In the genomic region with DNA sequence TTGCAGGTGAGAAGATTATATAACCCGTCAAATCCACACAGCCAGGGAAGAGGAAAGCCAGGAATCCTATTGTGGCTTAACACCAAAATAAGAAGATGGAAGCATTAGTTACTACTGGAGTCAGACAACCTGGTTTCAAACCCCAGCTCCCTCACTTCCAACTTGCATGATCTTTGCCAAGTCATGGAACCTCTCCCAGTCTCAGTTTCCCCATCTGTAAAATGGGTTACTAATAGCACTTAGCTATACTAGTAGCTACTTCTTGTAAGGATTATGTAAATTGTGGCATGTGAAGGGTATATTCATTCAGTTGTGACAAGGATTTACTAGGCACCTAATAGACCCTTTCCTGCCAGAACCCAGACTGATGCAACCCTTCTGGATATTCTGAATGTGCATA, we compare ENCODE assay signal across 21 cellular contexts. TPM values are rescaled to one million over a fixed set of nuclear protein-coding genes. Genes with fewer than 3 reads are reported as not detected.
A peak's percentile ranks its signal among the peaks of the same experiment; 100 is the strongest.
DNase-seq lines count a peak whose midpoint lies in the region; FAIRE-seq and TF ChIP-seq lines count a peak whose summit lies in the region.
"Had no signal": no experiment of that assay in that cellular context is flagged by ENCODE, and none has a peak within 500 bp of the region (broad histone marks: within the 10 kb centered on the region; RNA-seq: fewer than 3 reads in every experiment).

No MANE protein-coding gene starts in this region.

- no peak overlapping the region for H3K14ac ChIP-seq in neuronal stem cell (ENCODE audit: low read length)

- TF ChIP-seq CTCF in breast epithelium (IDR thresholded peaks at IDR 0.05) (no peak), mammary epithelial cell (conservative IDR thresholded peaks at IDR 0.05 in 1 of 2, IDR thresholded peaks at IDR 0.05 in 1 of 2; ENCODE audit: extremely low read depth in 1 of 2, insufficient read depth in 1 of 2, low read depth in 1 of 2, low read length in 2 of 2) (no peak), esophagus muscularis mucosa (IDR thresholded peaks at IDR 0.05) (no peak), tibial artery (IDR thresholded peaks at IDR 0.05) (no peak)

- no peak overlapping the region for H3K18ac ChIP-seq in neuronal stem cell (ENCODE audit: low read length)

- dilution Hi-C loops in mammary epithelial cell (cut with HindIII; ENCODE audit: low sequenced_read_pairs) = no loop called here

- H3K79me2 ChIP-seq in mammary epithelial cell (ENCODE audit: insufficient read depth, low read length) = no peaks in the 10 kb centered on the region

- H3K27me3 ChIP-seq in breast epithelium = peaks cover 0 to 6% of the 10 kb centered on the region in 2 donors
- H3K27me3 ChIP-seq in mammary epithelial cell (ENCODE audit: insufficient read depth, low read length) = no peaks in the 10 kb centered on the region
- H3K27me3 ChIP-seq in esophagus muscularis mucosa = no peaks in the 10 kb centered on the region
- peaks cover 0 to 2% (median 0%) of the 10 kb centered on the region in 3 experiments for H3K27me3 ChIP-seq in neuronal stem cell (ENCODE audit: control insufficient read depth in 3 of 3, insufficient read depth in 3 of 3, low read depth in 1 of 3, low read length in 3 of 3)
- no peaks in the 10 kb centered on the region for H3K27me3 ChIP-seq in tibial artery

- H3K36me3 Mint-ChIP-seq in activated T-helper 2 cell treated with anti-CD3 and anti-CD28 coated beads, Interferon-gamma antibody, Interleukin-2, Interleukin-4, amounts not matched to agents 10 μg/mL and 5 μg/mL and 100 μg/mL, durations not matched to agents 14 hours and 24 hours and 36 hours (ENCODE audit: low read depth) = no peaks in the 10 kb centered on the region
- H3K36me3 Mint-ChIP-seq: CD4-positive, alpha-beta memory T cell had no signal

- no peak overlapping the region for H3K4ac ChIP-seq in neuronal stem cell (ENCODE audit: low read length)

- no peak for TF ChIP-seq POLR2A in breast epithelium (IDR thresholded peaks at IDR 0.05)
- no peak for TF ChIP-seq POLR2A in esophagus muscularis mucosa (IDR thresholded peaks at IDR 0.05; ENCODE audit: low read depth)

- H2BK5ac ChIP-seq in neuronal stem cell (ENCODE audit: low read length) = no peak overlapping the region

- peaks cover 14% of the 10 kb centered on the region for H3K27me3 Mint-ChIP-seq in activated T-helper 2 cell treated with anti-CD3 and anti-CD28 coated beads, Interferon-gamma antibody, Interleukin-2, Interleukin-4, amounts not matched to agents 10 μg/mL and 5 μg/mL and 100 μg/mL, durations not matched to agents 14 hours and 24 hours and 36 hours (ENCODE audit: low read depth)

- H3K9me3 ChIP-seq in breast epithelium (no peaks in the 10 kb centered on the region), mammary epithelial cell (replicated peaks; ENCODE audit: insufficient read depth, low read length) (no peaks in the 10 kb centered on the region), esophagus muscularis mucosa (no peaks in the 10 kb centered on the region), neuronal stem cell (replicated peaks in 1 of 2; ENCODE audit: control insufficient read depth in 2 of 2, insufficient read depth in 1 of 2, low read depth in 1 of 2, low read length in 2 of 2) (no peaks in the 10 kb centered on the region), tibial artery (no peaks in the 10 kb centered on the region)
- H3K9me3 ChIP-seq: suprapubic skin had no signal

- H2BK12ac ChIP-seq in neuronal stem cell (ENCODE audit: low read length) = no peak overlapping the region

- H3K36me3 ChIP-seq in breast epithelium (no peaks in the 10 kb centered on the region), mammary epithelial cell (ENCODE audit: insufficient read depth, low read length) (no peaks in the 10 kb centered on the region), esophagus muscularis mucosa (no peaks in the 10 kb centered on the region), neuronal stem cell (replicated peaks in 1 of 2; ENCODE audit: control insufficient read depth in 2 of 2, insufficient read depth in 2 of 2, low read length in 2 of 2) (no peaks in the 10 kb centered on the region), tibial artery (no peaks in the 10 kb centered on the region)
- H3K36me3 ChIP-seq: suprapubic skin had no signal

- no peak overlapping the region for H2BK120ac ChIP-seq in neuronal stem cell (ENCODE audit: low read depth, low read length)

- H3K27ac ChIP-seq in breast epithelium = peak overlapping the region; percentile 61 to 80
- no peak overlapping the region for H3K27ac ChIP-seq in mammary epithelial cell (ENCODE audit: insufficient read depth, low read depth, low read length)
- peak overlapping the region; percentile 85 to 95 (median 92) for H3K27ac ChIP-seq in esophagus muscularis mucosa (replicated peaks in 1 of 4)
- H3K27ac ChIP-seq in neuronal stem cell (replicated peaks; ENCODE audit: low read length) = peak overlapping the region; percentile 62
- peak overlapping the region; percentile 92 to 94 for H3K27ac ChIP-seq in tibial artery
- H3K27ac ChIP-seq: 22Rv1, suprapubic skin had no signal

- H4K20me1 ChIP-seq in mammary epithelial cell (ENCODE audit: insufficient read depth, low read length) = no peaks in the 10 kb centered on the region

- in situ Hi-C loops in mammary epithelial cell (cut with MboI; ENCODE audit: low sequenced_read_pairs in 2 of 2) = no loop called here

- 100% methylated on average over 1 of the region's 1 CpG for WGBS in mammary epithelial cell (ENCODE audit: low coverage, missing lambda C conversion rate)
- 71% methylated on average over 1 of the region's 1 CpG for WGBS in esophagus muscularis mucosa
- WGBS in neuronal stem cell (ENCODE audit: extremely low coverage in 2 of 2, insufficient read length in 2 of 2, insufficient replicate concordance in 1 of 2), 2 donors = no CpG with 5 or more reads among the region's 1 CpG

- intact Hi-C loops in breast epithelium (cut with DNase I; ENCODE audit: low total_unique reads) (no loop called here), mammary epithelial cell (cut with micrococcal nuclease) (no loop called here), esophagus muscularis mucosa (cut with DNase I) (loop anchor here (5.0 kb wide), 1 partner anchor 51 kb away; the partner anchor contains the start of gene JPH2), tibial artery (cut with DNase I; ENCODE audit: low total_unique reads) (loop anchor here (5.0 kb wide), 1 partner anchor 46 kb away; no protein-coding TSS in a partner anchor)
- intact Hi-C loops in activated T-helper 2 cell treated with anti-CD3 and anti-CD28 coated beads, Interferon-gamma antibody, Interleukin-2, Interleukin-4, amounts not matched to agents 10 μg/mL and 5 μg/mL and 100 μg/mL, durations not matched to agents 14 hours and 24 hours and 36 hours (cut with micrococcal nuclease) = loop anchor here (5.0 kb wide), 1 partner anchor 56 kb away; no protein-coding TSS in a partner anchor

- no peak overlapping the region for H4K8ac ChIP-seq in neuronal stem cell (ENCODE audit: low read depth, low read length)

- TF ChIP-seq EP300 in esophagus muscularis mucosa (IDR thresholded peaks at IDR 0.05) = no peak

- H4K91ac ChIP-seq in neuronal stem cell (ENCODE audit: low read depth, low read length, poor library complexity) = no peak overlapping the region

- H3K4me1 ChIP-seq in breast epithelium (no peaks in the 10 kb centered on the region), mammary epithelial cell (ENCODE audit: insufficient read depth, low read length) (peaks cover 4% of the 10 kb centered on the region), esophagus muscularis mucosa (peaks cover 52 to 78% (median 73%) of the 10 kb centered on the region in 4 donors), neuronal stem cell (ENCODE audit: control insufficient read depth in 2 of 2, insufficient read depth in 1 of 2, low read depth in 1 of 2, low read length in 2 of 2) (peaks cover 3 to 12% of the 10 kb centered on the region in 2 donors), tibial artery (peaks cover 0 to 77% (median 40%) of the 10 kb centered on the region in 4 donors)

- H3K23ac ChIP-seq in neuronal stem cell (ENCODE audit: low read depth, low read length, poor library complexity) = no peak overlapping the region

- no peak overlapping the region for H3K27ac Mint-ChIP-seq in activated T-helper 2 cell treated with anti-CD3 and anti-CD28 coated beads, Interferon-gamma antibody, Interleukin-2, Interleukin-4, amounts not matched to agents 10 μg/mL and 5 μg/mL and 100 μg/mL, durations not matched to agents 14 hours and 24 hours and 36 hours
- H3K27ac Mint-ChIP-seq: activated naive CD8-positive, alpha-beta T cell treated with anti-CD3 and anti-CD28 coated beads, Interleukin-2, amount 50 U/mL, for 24 hours; CD4-positive, alpha-beta memory T cell; dendritic cell treated with granulocyte-macrophage colony-stimulating factor and Interleukin-4, amounts not matched to agents 40 ng/mL and 50 ng/mL, for 4 days had no signal

- H3K4me3 ChIP-seq in breast epithelium (no peak overlapping the region), mammary epithelial cell (replicated peaks in 1 of 3; ENCODE audit: insufficient read depth in 1 of 3, low read depth in 2 of 3, low read length in 3 of 3) (no peak overlapping the region), esophagus muscularis mucosa (no peak overlapping the region), neuronal stem cell (ENCODE audit: low read length in 2 of 2) (no peak overlapping the region), tibial artery (no peak overlapping the region)
- H3K4me3 ChIP-seq: suprapubic skin had no signal

- no peaks in the 10 kb centered on the region for H3K4me1 Mint-ChIP-seq in activated T-helper 2 cell treated with anti-CD3 and anti-CD28 coated beads, Interferon-gamma antibody, Interleukin-2, Interleukin-4, amounts not matched to agents 10 μg/mL and 5 μg/mL and 100 μg/mL, durations not matched to agents 14 hours and 24 hours and 36 hours (ENCODE audit: low read depth)
- H3K4me1 Mint-ChIP-seq: activated naive CD8-positive, alpha-beta T cell treated with anti-CD3 and anti-CD28 coated beads, Interleukin-2, amount 50 U/mL, for 24 hours; CD4-positive, alpha-beta memory T cell had no signal

- no peak overlapping the region for H3K4me3 Mint-ChIP-seq in activated T-helper 2 cell treated with anti-CD3 and anti-CD28 coated beads, Interferon-gamma antibody, Interleukin-2, Interleukin-4, amounts not matched to agents 10 μg/mL and 5 μg/mL and 100 μg/mL, durations not matched to agents 14 hours and 24 hours and 36 hours (ENCODE audit: low read depth)
- H3K4me3 Mint-ChIP-seq: activated naive CD8-positive, alpha-beta T cell treated with anti-CD3 and anti-CD28 coated beads, Interleukin-2, amount 50 U/mL, for 24 hours; CD4-positive, alpha-beta memory T cell; dendritic cell treated with granulocyte-macrophage colony-stimulating factor and Interleukin-4, amounts not matched to agents 40 ng/mL and 50 ng/mL, for 4 days had no signal

- H3K9ac ChIP-seq in mammary epithelial cell (ENCODE audit: insufficient read depth, low read length) (no peak overlapping the region), neuronal stem cell (ENCODE audit: low read depth, low read length, poor library complexity) (no peak overlapping the region)

- no TSS peak for BruUV-seq in mammary epithelial cell (replicated peaks; lab: Mats Ljungman, UMichigan)

- CTCF ChIA-PET in mammary epithelial cell (lab: Charles Lee; ENCODE audit: low non-redundant PET) = interaction anchor here (0.8 to 1.0 kb wide), 2 partner anchors 20 to 53 kb away, joined by 3 read pairs; no protein-coding TSS in a partner anchor

- no peak overlapping the region for H2BK15ac ChIP-seq in neuronal stem cell (ENCODE audit: low read length)

- H2AFZ ChIP-seq in mammary epithelial cell (ENCODE audit: low read depth, low read length) (no peak overlapping the region), neuronal stem cell (ENCODE audit: low read length) (no peak overlapping the region)

- FAIRE-seq in HTR-8/SVneo (lab: Jason Lieb, UNC) = no peak
- FAIRE-seq: endometrium had no signal

- no peaks in the 10 kb centered on the region for H3K9me3 Mint-ChIP-seq in activated T-helper 2 cell treated with anti-CD3 and anti-CD28 coated beads, Interferon-gamma antibody, Interleukin-2, Interleukin-4, amounts not matched to agents 10 μg/mL and 5 μg/mL and 100 μg/mL, durations not matched to agents 14 hours and 24 hours and 36 hours
- H3K9me3 Mint-ChIP-seq: activated naive CD8-positive, alpha-beta T cell treated with anti-CD3 and anti-CD28 coated beads, Interleukin-2, amount 50 U/mL, for 24 hours; dendritic cell treated with granulocyte-macrophage colony-stimulating factor and Interleukin-4, amounts not matched to agents 40 ng/mL and 50 ng/mL, for 4 days had no signal

- DNase-seq in breast epithelium (ENCODE audit: low spot score in 2 of 2) = no peak
- DNase-seq in mammary epithelial cell = no peak
- no peak for DNase-seq in esophagus muscularis mucosa (ENCODE audit: extremely low spot score)
- DNase-seq in neuronal stem cell (ENCODE audit: low spot score) = no peak
- no peak for DNase-seq in tibial artery
- DNase-seq in HTR-8/SVneo (ENCODE audit: insufficient read length, low spot score) = no peak
- no peak for DNase-seq in activated T-helper 2 cell treated with anti-CD3 and anti-CD28 coated beads, Interferon-gamma antibody, Interleukin-2, Interleukin-4, amounts not matched to agents 10 μg/mL and 5 μg/mL and 100 μg/mL, durations not matched to agents 14 hours and 24 hours and 36 hours (ENCODE audit: low spot score)
- no peak for DNase-seq in NCI-H774 (lab: John Stamatoyannopoulos, UW)
- DNase-seq: activated CD4-positive, alpha-beta T cell treated with anti-CD3 and anti-CD28 coated beads, Interleukin-2, amount 50 U/mL, for 4 hours; activated CD8-positive, alpha-beta memory T cell treated with anti-CD3 and anti-CD28 coated beads, Interleukin-2, amount 50 U/mL, for 48 hours; activated effector memory CD4-positive, alpha-beta T cell treated with Interleukin-2 at 50 U/mL for 16 hours; activated naive CD8-positive, alpha-beta T cell treated with anti-CD3 and anti-CD28 coated beads, Interleukin-2, amount 50 U/mL, for 24 hours; CD4-positive, alpha-beta memory T cell; DMS153; NCI-H2107; NCI-H510A treated with DMSO at 0.1 percent for 48 hours; T-helper 9 cell had no signal

- H2AK5ac ChIP-seq in neuronal stem cell (ENCODE audit: low read depth, low read length) = no peak overlapping the region

- no peaks in the 10 kb centered on the region for H3K79me1 ChIP-seq in neuronal stem cell (ENCODE audit: low read depth, low read length)

- no peak overlapping the region for H3K4me2 ChIP-seq in mammary epithelial cell (ENCODE audit: insufficient read depth, low read depth, low read length)
- H3K4me2 ChIP-seq in neuronal stem cell (ENCODE audit: insufficient read depth, low read length, poor library complexity, severe bottlenecking) = no peak overlapping the region

RNA-seq across cellular contexts. Expression of gene JPH2, which starts 50.4 kb away (rescaled TPM):
- total RNA-seq in breast epithelium = 10 to 100 TPM in 2 of 3 donors, 1 to 10 TPM in 1; 9.3 to 16.4 (median 16.2) TPM
- 10 to 100 TPM in 1 of 2 donors, 1 to 10 TPM in 1; 5.5 to 14.2 TPM for total RNA-seq in mammary epithelial cell
- polyA plus RNA-seq in mammary epithelial cell = 6.8 TPM
- 19.3 TPM for polyA minus RNA-seq in mammary epithelial cell
- 100 to 1,000 TPM; 187 to 441 (median 295) TPM for total RNA-seq in esophagus muscularis mucosa
- 0.28 TPM for polyA plus RNA-seq in neuronal stem cell (2013, experiment 1 of 2)
- 0.21 TPM for polyA plus RNA-seq in neuronal stem cell (2013, experiment 2 of 2)
- 0.11 TPM in 1 of 2 replicates, not detected in the other for total RNA-seq in activated T-helper 2 cell treated with anti-CD3 and anti-CD28 coated beads, Interferon-gamma antibody, Interleukin-2, Interleukin-4, amounts not matched to agents 10 μg/mL and 5 μg/mL and 100 μg/mL, durations not matched to agents 14 hours and 24 hours and 36 hours
- total RNA-seq: CD4-positive, alpha-beta memory T cell had no signal
- polyA plus RNA-seq: CD4-positive, alpha-beta memory T cell had no signal

Comparison
In these comparisons a context has a peak if more than half of its experiments do, and no peak if none do; other contexts are left out.
1. RNA of gene JPH2, which starts 50.4 kb away (total RNA-seq): 187 to 441 TPM in esophagus muscularis mucosa; 9.3 to 16.4 TPM in breast epithelium, 5.5 to 14.2 TPM in mammary epithelial cell and 0.11 TPM in activated T-helper 2 cell treated with anti-CD3 and anti-CD28 coated beads, Interferon-gamma antibody, Interleukin-2, Interleukin-4, amounts not matched to agents 10 μg/mL and 5 μg/mL and 100 μg/mL, durations not matched to agents 14 hours and 24 hours and 36 hours; every median in the first group is over 10 times any median in the second.
2. intact Hi-C loops: an anchor here in esophagus muscularis mucosa (5.0 kb wide), tibial artery (5.0 kb wide) and activated T-helper 2 cell treated with anti-CD3 and anti-CD28 coated beads, Interferon-gamma antibody, Interleukin-2, Interleukin-4, amounts not matched to agents 10 μg/mL and 5 μg/mL and 100 μg/mL, durations not matched to agents 14 hours and 24 hours and 36 hours (5.0 kb wide); none called in breast epithelium and mammary epithelial cell.